24 cellular contexts compared by ENCODE assay signal in the genomic region with DNA sequence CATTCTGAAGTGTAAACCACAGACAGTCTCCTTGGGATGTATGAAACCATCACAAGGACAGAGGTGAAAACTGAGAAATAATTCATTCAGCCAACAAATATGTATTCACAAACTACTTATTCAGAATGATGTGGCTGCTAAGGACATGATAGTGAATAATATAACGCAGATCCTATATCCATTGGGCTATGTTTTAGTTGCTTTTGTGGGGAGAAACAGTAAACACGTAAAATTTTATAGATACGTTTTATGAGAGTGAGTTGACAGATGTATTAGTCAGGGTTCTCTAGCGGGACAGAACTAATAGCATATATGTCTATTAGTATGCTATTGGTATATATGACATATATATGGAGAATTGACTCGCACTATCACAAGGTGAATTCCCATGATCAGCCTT.
A peak's percentile ranks its signal among the peaks of the same experiment; 100 is the strongest.
DNase-seq lines count a peak whose midpoint lies in the region; ATAC-seq, FAIRE-seq and TF ChIP-seq lines count a peak whose summit lies in the region.
"Had no signal": no experiment of that assay in that cellular context is flagged by ENCODE, and none has a peak within 500 bp of the region (broad histone marks: within the 10 kb centered on the region; RNA-seq: fewer than 3 reads in every experiment).

No MANE protein-coding gene starts in this region.

- H3K36me3 ChIP-seq in PC-3 (ENCODE audit: low read depth, low read length) (no peaks in the 10 kb centered on the region), colonic mucosa (no peaks in the 10 kb centered on the region)
- H3K36me3 ChIP-seq: BE2C, BLaER1 had no signal

- no peaks in the 10 kb centered on the region for H4K20me1 ChIP-seq in PC-3 (ENCODE audit: low read length)
- H4K20me1 ChIP-seq: BLaER1 had no signal

- H3K27me3 ChIP-seq in PC-3 (ENCODE audit: low read length) (no peaks in the 10 kb centered on the region), colonic mucosa (no peaks in the 10 kb centered on the region)
- H3K27me3 ChIP-seq: BE2C, BLaER1 had no signal

- no peak overlapping the region for H3K4me3 ChIP-seq in PC-3 (ENCODE audit: low read length)
- no peak overlapping the region for H3K4me3 ChIP-seq in colonic mucosa
- H3K4me3 ChIP-seq: BLaER1 had no signal

- no peak overlapping the region for H2AFZ ChIP-seq in PC-3 (ENCODE audit: low read length)

- no peaks in the 10 kb centered on the region for H3K79me2 ChIP-seq in PC-3 (ENCODE audit: low read length)

- DNase-seq in HT-29 (ENCODE audit: low spot score) (peak; percentile 1), PC-3 (peak; percentile 75), colonic mucosa (no peak), G401 (ENCODE audit: low spot score) (no peak), GM19239 (ENCODE audit: insufficient read length, low spot score) (no peak)
- DNase-seq: 8988T; ACHN; BE2C; C1 segment of cervical spinal cord; CD4-positive, alpha-beta memory T cell; CD4-positive, CD25-positive, alpha-beta regulatory T cell; CD8-positive, alpha-beta memory T cell; COR-L47; DMS 273 treated with DMSO at 0.1 percent for 48 hours; DMS153; DMS53; DMS79; DND-41; EL; GF-D8 had no signal

- no peaks in the 10 kb centered on the region for H3K9me2 ChIP-seq in PC-3 (replicated peaks; ENCODE audit: low read length)

- H3K27ac ChIP-seq in PC-3 (ENCODE audit: low read length), result peak overlapping the region; percentile 27; the same call in 1 of the 2 replicates
- H3K27ac ChIP-seq in colonic mucosa, result no peak overlapping the region
- H3K27ac ChIP-seq: BLaER1 had no signal

- no TSS peak for BruUV-seq in PC-3 (replicated peaks; lab: Mats Ljungman, UMichigan)

- intact Hi-C loops in PC-3 (cut with micrococcal nuclease), result no loop called here
- intact Hi-C loops in colonic mucosa (cut with DNase I), result no loop called here

- no peak for TF ChIP-seq CTCF in PC-3 (conservative IDR thresholded peaks at IDR 0.05; ENCODE audit: low read depth, low read length)
- no peak for TF ChIP-seq CTCF in colonic mucosa (IDR thresholded peaks at IDR 0.05)

- CTCF ChIA-PET in PC-3 (lab: Charles Lee), result no interaction called here

- FAIRE-seq in GM19239 (lab: Jason Lieb, UNC), result no peak
- FAIRE-seq: A204.1, G401.6, GM12891 had no signal

- ATAC-seq in PC-3, result peak; percentile 93

- in situ Hi-C loops in G401 (cut with HindIII; ENCODE audit: low sequenced_read_pairs), result no loop called here

- H3K9me3 ChIP-seq in PC-3 (ENCODE audit: low read length), result no peaks in the 10 kb centered on the region
- H3K9me3 ChIP-seq in colonic mucosa, result no peaks in the 10 kb centered on the region
- H3K9me3 ChIP-seq: BE2C, BLaER1 had no signal

- no peak overlapping the region for H3K4me2 ChIP-seq in PC-3 (ENCODE audit: low read length)
- H3K4me2 ChIP-seq: BLaER1 had no signal

- H3F3A ChIP-seq in PC-3 (ENCODE audit: low read length, unreplicated experiment), result no peaks in the 10 kb centered on the region

- H3K9ac ChIP-seq in PC-3 (ENCODE audit: low read length) (no peak overlapping the region), colonic mucosa (ENCODE audit: low read depth in 2 of 2, low read length in 2 of 2) (no peak overlapping the region)
- H3K9ac ChIP-seq: BLaER1 had no signal

- POLR2A ChIA-PET in PC-3 (lab: Charles Lee; ENCODE audit: unreplicated experiment), result no interaction called here

- H3K4me1 ChIP-seq in PC-3 (ENCODE audit: insufficient read depth, low read length) (peaks cover 10% of the 10 kb centered on the region), colonic mucosa (no peaks in the 10 kb centered on the region)
- H3K4me1 ChIP-seq: BE2C, BLaER1 had no signal

Comparison
In these comparisons a context has a peak if more than half of its experiments do, and no peak if none do; other contexts are left out.
1. DNase-seq: peak in HT-29 (single experiment) and PC-3 (single experiment); none in colonic mucosa (single experiment), G401 (single experiment) and GM19239 (single experiment).